Comparison of ENCODE assay signal across 8 cellular contexts in the genomic region with DNA sequence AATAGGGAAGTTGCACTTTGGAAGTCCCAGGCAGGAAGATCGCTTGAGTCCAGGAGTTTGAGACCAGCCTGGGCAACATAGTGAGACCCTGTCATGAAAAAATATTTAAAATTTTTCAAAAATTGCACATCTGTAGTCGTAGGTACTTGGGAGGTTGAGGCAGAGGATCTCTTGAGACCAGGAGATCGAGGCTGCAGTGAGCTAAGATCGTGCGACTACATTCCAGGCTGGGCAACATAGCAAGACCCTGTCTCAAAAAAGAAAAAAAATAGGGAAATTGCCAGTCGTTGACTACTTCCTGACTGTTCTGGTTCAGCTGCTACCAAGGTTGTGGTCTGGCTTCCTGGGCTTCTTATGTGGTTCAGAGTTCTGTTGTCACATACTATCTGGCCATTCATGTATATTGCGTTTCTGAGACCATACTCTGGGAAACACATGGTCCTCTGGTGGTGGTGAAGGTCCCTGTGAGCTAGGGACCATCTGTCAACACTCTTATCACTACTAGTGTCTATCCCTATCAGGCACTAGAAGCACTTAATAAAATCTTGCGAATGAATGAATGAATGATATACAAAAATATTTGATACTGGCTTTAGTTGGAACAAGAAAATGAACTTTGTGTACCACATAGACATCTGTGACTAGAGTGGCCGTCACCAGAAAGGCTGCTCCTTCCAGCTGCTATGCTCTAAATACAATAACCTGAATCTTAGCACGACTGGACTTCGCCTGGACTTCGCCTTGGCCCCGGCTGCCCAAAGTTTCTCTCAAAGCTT. TPM values are rescaled to one million over a fixed set of nuclear protein-coding genes. Genes with fewer than 3 reads are reported as not detected.
DNase-seq lines count a peak whose midpoint lies in the region; ATAC-seq and TF ChIP-seq lines count a peak whose summit lies in the region.

No MANE protein-coding gene starts in this region.

- peaks cover 17% of the 10 kb centered on the region for H3K4me1 Mint-ChIP-seq in stimulated activated effector memory CD8-positive, alpha-beta T cell treated with anti-CD3 and anti-CD28 coated beads, Interleukin-12 subunit alpha, Interleukin-12 subunit beta, amount 100 ng/mL, for 72 hours

- peak overlapping the region; percentile 52 for H3K27ac ChIP-seq in hepatocyte

- POLR2A ChIA-PET in HEK293T (lab: Yijun Ruan, JAX), result interaction anchor here (1.9 kb wide), 1 partner anchor 39 kb away, joined by 4 read pairs; a partner anchor contains a TSS

- CTCF ChIA-PET in HEK293T (lab: Yijun Ruan, JAX), result no interaction called here

- no peaks in the 10 kb centered on the region for H3K27me3 ChIP-seq in hepatocyte

- peaks cover 14% of the 10 kb centered on the region for H3K36me3 Mint-ChIP-seq in stimulated activated effector memory CD8-positive, alpha-beta T cell treated with anti-CD3 and anti-CD28 coated beads, Interleukin-12 subunit alpha, Interleukin-12 subunit beta, amount 100 ng/mL, for 72 hours

- H3K79me2 ChIP-seq in hepatocyte, result peaks cover 31% of the 10 kb centered on the region

- 55% methylated on average over 13 of the region's 13 CpGs for WGBS in hepatocyte (ENCODE audit: low lambda C conversion rate, missing lambda C conversion rate)

- no peaks in the 10 kb centered on the region for H3K36me3 ChIP-seq in hepatocyte (replicated peaks; ENCODE audit: insufficient read depth, low read depth)

- no peak for TF ChIP-seq CTCF in WI38 (IDR thresholded peaks at IDR 0.05; ENCODE audit: low read depth, low read length)
- TF ChIP-seq CTCF in hepatocyte (IDR thresholded peaks at IDR 0.05; ENCODE audit: poor library complexity), result no peak

- H3K9me2 ChIP-seq in hepatocyte (replicated peaks; ENCODE audit: insufficient read depth), result no peaks in the 10 kb centered on the region

- no peaks in the 10 kb centered on the region for H4K20me1 ChIP-seq in hepatocyte (ENCODE audit: insufficient read depth, poor library complexity, severe bottlenecking)

- H3K9me3 Mint-ChIP-seq in stimulated activated effector memory CD8-positive, alpha-beta T cell treated with anti-CD3 and anti-CD28 coated beads, Interleukin-12 subunit alpha, Interleukin-12 subunit beta, amount 100 ng/mL, for 72 hours, result no peaks in the 10 kb centered on the region

- peak overlapping the region; percentile 84 for H3K27ac Mint-ChIP-seq in stimulated activated effector memory CD8-positive, alpha-beta T cell treated with anti-CD3 and anti-CD28 coated beads, Interleukin-12 subunit alpha, Interleukin-12 subunit beta, amount 100 ng/mL, for 72 hours

- H3K4me1 ChIP-seq in hepatocyte (ENCODE audit: insufficient read depth), result peaks cover 17% of the 10 kb centered on the region

- H3K4me3 ChIP-seq in WI38 (ENCODE audit: low read depth, low read length) (peak overlapping the region; percentile 62; the same call in 1 of the 2 replicates), hepatocyte (peak overlapping the region; percentile 94)

- no peak for ATAC-seq in stimulated activated effector memory CD8-positive, alpha-beta T cell treated with anti-CD3 and anti-CD28 coated beads, Interleukin-12 subunit alpha, Interleukin-12 subunit beta, amount 100 ng/mL, for 72 hours
- ATAC-seq in GM21447 (IDR thresholded peaks at IDR 0.05; ENCODE audit: unreplicated experiment), result no peak

- H3K4me3 Mint-ChIP-seq in stimulated activated effector memory CD8-positive, alpha-beta T cell treated with anti-CD3 and anti-CD28 coated beads, Interleukin-12 subunit alpha, Interleukin-12 subunit beta, amount 100 ng/mL, for 72 hours, result peak overlapping the region; percentile 88

- H3K4me2 ChIP-seq in hepatocyte, result peak overlapping the region; percentile 87

- peak overlapping the region; percentile 89 for H2AFZ ChIP-seq in hepatocyte

- DNase-seq in SIG-M5 treated with dmso at 0.1 percent for 504 hours (lab: John Stamatoyannopoulos, UW; ENCODE audit: unreplicated experiment), result peak; percentile 30
- no peak for DNase-seq in SIG-M5 (lab: John Stamatoyannopoulos, UW)
- no peak for DNase-seq in hepatocyte (ENCODE audit: low spot score)
- DNase-seq in stimulated activated effector memory CD8-positive, alpha-beta T cell treated with anti-CD3 and anti-CD28 coated beads, Interleukin-12 subunit alpha, Interleukin-12 subunit beta, amount 100 ng/mL, for 72 hours (ENCODE audit: low spot score in 2 of 2), result peak in 1 of 2 donors; percentile 43
- DNase-seq in HEK293T (ENCODE audit: extremely low spot score), result no peak
- DNase-seq in AG08395 (ENCODE audit: low spot score), result no peak

- no peaks in the 10 kb centered on the region for H3K9me3 ChIP-seq in hepatocyte (ENCODE audit: low read depth)

TF ChIP-seq in HEK293T, 16 proteins besides CTCF, POLR2A, EP300 and RAD21:
- TF ChIP-seq CTBP1 (IDR thresholded peaks at IDR 0.05; ENCODE audit: borderline replicate concordance), result no peak
- no peak for TF ChIP-seq ARNT (IDR thresholded peaks at IDR 0.05)
- no peak for TF ChIP-seq ZNF384 (IDR thresholded peaks at IDR 0.05)

RNA-seq across cellular contexts. Expression of a gene that starts 0.9 kb away (rescaled TPM):
- total RNA-seq in hepatocyte, result 12.9 and 16.1 TPM in 2 replicates
- 5.8 and 6.9 TPM in 2 replicates for polyA plus RNA-seq in hepatocyte

RNA-seq across cellular contexts. Expression of a gene that starts 38.5 kb away (rescaled TPM):
- 7.2 and 8.1 TPM in 2 replicates for total RNA-seq in hepatocyte
- 8.5 and 8.7 TPM in 2 replicates for polyA plus RNA-seq in hepatocyte

RNA-seq across cellular contexts. Expression of a gene that starts 38.6 kb away (rescaled TPM):
- total RNA-seq in hepatocyte, result 0.12 TPM in 1 of 2 replicates, not detected in the other
- polyA plus RNA-seq in hepatocyte, result 0.13 and 0.30 TPM in 2 replicates
